In genomic region chrX:117510453-117510852, GRCh38 we compare ENCODE assay signal across 16 cellular contexts.
DNase-seq lines count a peak whose midpoint lies in the region; ATAC-seq, FAIRE-seq and TF ChIP-seq lines count a peak whose summit lies in the region.
"Had no signal": no experiment of that assay in that cellular context is flagged by ENCODE, and none has a peak within 500 bp of the region (broad histone marks: within the 10 kb centered on the region; RNA-seq: fewer than 3 reads in every experiment).

No MANE protein-coding gene starts in this region.

- intact Hi-C loops in spleen (cut with DNase I; ENCODE audit: low total_unique reads) = no loop called here
- intact Hi-C loops in sigmoid colon (cut with DNase I) = no loop called here

- H3K27me3 ChIP-seq in Loucy (ENCODE audit: insufficient read depth, low read length, poor library complexity, severe bottlenecking) (no peaks in the 10 kb centered on the region), astrocyte (ENCODE audit: insufficient read depth, low read length) (no peaks in the 10 kb centered on the region), spleen (replicated peaks in 1 of 7) (no peaks in the 10 kb centered on the region), sigmoid colon (no peaks in the 10 kb centered on the region)
- H3K27me3 ChIP-seq: heart right ventricle, left lung had no signal

- CTCF ChIA-PET in activated CD4-positive, alpha-beta T cell treated with anti-CD3 and anti-CD28 coated beads, Interleukin-2, amount 10 ng/mL, durations not matched to agents 7 days and 5 days (lab: Charles Lee) = no interaction called here

- H3K79me2 ChIP-seq in Loucy (ENCODE audit: insufficient read depth, low read length) = no peaks in the 10 kb centered on the region
- H3K79me2 ChIP-seq in astrocyte (ENCODE audit: insufficient read depth, low read length) = no peaks in the 10 kb centered on the region

- H3K27ac ChIP-seq in astrocyte (ENCODE audit: low read depth, low read length) (no peak overlapping the region), spleen (no peak overlapping the region), sigmoid colon (no peak overlapping the region)
- H3K27ac ChIP-seq: heart right ventricle, left lung had no signal

- no peaks in the 10 kb centered on the region for H3K4me1 ChIP-seq in Loucy (ENCODE audit: insufficient read depth, low read length, poor library complexity, severe bottlenecking)
- H3K4me1 ChIP-seq in astrocyte (ENCODE audit: insufficient read depth, low read length) = no peaks in the 10 kb centered on the region
- H3K4me1 ChIP-seq in spleen = no peaks in the 10 kb centered on the region
- H3K4me1 ChIP-seq in sigmoid colon = no peaks in the 10 kb centered on the region
- H3K4me1 ChIP-seq: heart right ventricle, left lung had no signal

- H3K36me3 ChIP-seq in Loucy (ENCODE audit: insufficient read depth, low read length) = no peaks in the 10 kb centered on the region
- no peaks in the 10 kb centered on the region for H3K36me3 ChIP-seq in astrocyte (ENCODE audit: insufficient read depth, low read length)
- no peaks in the 10 kb centered on the region for H3K36me3 ChIP-seq in spleen
- H3K36me3 ChIP-seq in sigmoid colon = no peaks in the 10 kb centered on the region
- H3K36me3 ChIP-seq: heart right ventricle, left lung had no signal

- H3F3A ChIP-seq in Loucy (ENCODE audit: low read depth) = no peaks in the 10 kb centered on the region

- H3K27ac Mint-ChIP-seq in astrocyte (ENCODE audit: unreplicated experiment) (no peak overlapping the region), nephron (peak overlapping the region in 1 of 3 experiments; percentile 3)
- H3K27ac Mint-ChIP-seq in activated CD4-positive, alpha-beta T cell treated with anti-CD3 and anti-CD28 coated beads, Interleukin-2, amount 10 ng/mL, durations not matched to agents 7 days and 5 days = no peak overlapping the region
- H3K27ac Mint-ChIP-seq: activated naive CD4-positive, alpha-beta T cell treated with anti-CD3 and anti-CD28 coated beads, Interleukin-2, amount 50 U/mL, for 72 hours; naive thymus-derived CD4-positive, alpha-beta T cell had no signal

- H2AFZ ChIP-seq in Loucy (ENCODE audit: low read length) (no peak overlapping the region), astrocyte (ENCODE audit: low read depth, low read length) (no peak overlapping the region)

- POLR2A ChIA-PET in activated CD4-positive, alpha-beta T cell treated with anti-CD3 and anti-CD28 coated beads, Interleukin-2, amount 10 ng/mL, durations not matched to agents 7 days and 5 days (lab: Charles Lee) = no interaction called here

- no peak for DNase-seq in GM13977 (ENCODE audit: low spot score)
- no peak for DNase-seq in astrocyte (ENCODE audit: low read depth)
- no peak for DNase-seq in spleen
- DNase-seq in sigmoid colon = no peak
- DNase-seq in activated CD4-positive, alpha-beta T cell treated with anti-CD3 and anti-CD28 coated beads, Interleukin-2, amount 10 ng/mL, durations not matched to agents 7 days and 5 days = no peak
- DNase-seq: activated CD4-positive, CD25-positive, alpha-beta regulatory T cell; activated CD8-positive, alpha-beta memory T cell treated with anti-CD3 and anti-CD28 coated beads, Interleukin-2, amount 50 U/mL, for 48 hours; heart right ventricle; left lung; naive thymus-derived CD4-positive, alpha-beta T cell; NCI-H1436 had no signal

- H3K4me2 ChIP-seq in Loucy (ENCODE audit: low read depth, low read length, poor library complexity, severe bottlenecking) = no peak overlapping the region
- H3K4me2 ChIP-seq in astrocyte (ENCODE audit: low read length) = no peak overlapping the region

- no peaks in the 10 kb centered on the region for H3K9me3 ChIP-seq in Loucy (ENCODE audit: insufficient read depth, low read depth, low read length)
- no peaks in the 10 kb centered on the region for H3K9me3 ChIP-seq in astrocyte (ENCODE audit: insufficient read depth, low read depth, low read length)
- no peaks in the 10 kb centered on the region for H3K9me3 ChIP-seq in spleen
- no peaks in the 10 kb centered on the region for H3K9me3 ChIP-seq in sigmoid colon
- H3K9me3 ChIP-seq: heart right ventricle, left lung had no signal

- peak; percentile 26 for FAIRE-seq in astrocyte (lab: Jason Lieb, UNC)

- no peaks in the 10 kb centered on the region for H3K4me1 Mint-ChIP-seq in astrocyte (ENCODE audit: low read depth, unreplicated experiment)
- H3K4me1 Mint-ChIP-seq in nephron = peaks cover 3% of the 10 kb centered on the region
- H3K4me1 Mint-ChIP-seq in activated CD4-positive, alpha-beta T cell treated with anti-CD3 and anti-CD28 coated beads, Interleukin-2, amount 10 ng/mL, durations not matched to agents 7 days and 5 days = no peaks in the 10 kb centered on the region
- H3K4me1 Mint-ChIP-seq: central memory CD8-positive, alpha-beta T cell; naive thymus-derived CD4-positive, alpha-beta T cell had no signal

- ATAC-seq in HG03521 (IDR thresholded peaks at IDR 0.05; ENCODE audit: unreplicated experiment) = no peak
- ATAC-seq: activated naive CD4-positive, alpha-beta T cell treated with anti-CD3 and anti-CD28 coated beads, Interleukin-2, amount 50 U/mL, for 72 hours; heart right ventricle; left lung; naive thymus-derived CD4-positive, alpha-beta T cell had no signal

- H3K9me2 ChIP-seq in Loucy (replicated peaks; ENCODE audit: low read depth, low read length) = no peaks in the 10 kb centered on the region

- H3K36me3 Mint-ChIP-seq in astrocyte (ENCODE audit: low read depth, unreplicated experiment) (no peaks in the 10 kb centered on the region), nephron (ENCODE audit: low read depth) (no peaks in the 10 kb centered on the region)
- no peaks in the 10 kb centered on the region for H3K36me3 Mint-ChIP-seq in activated CD4-positive, alpha-beta T cell treated with anti-CD3 and anti-CD28 coated beads, Interleukin-2, amount 10 ng/mL, durations not matched to agents 7 days and 5 days (ENCODE audit: low read depth)
- H3K36me3 Mint-ChIP-seq: activated naive CD4-positive, alpha-beta T cell treated with anti-CD3 and anti-CD28 coated beads, Interleukin-2, amount 50 U/mL, for 72 hours; naive thymus-derived CD4-positive, alpha-beta T cell had no signal

- H3K4me3 ChIP-seq in Loucy (ENCODE audit: low read length, poor library complexity, severe bottlenecking) = no peak overlapping the region
- H3K4me3 ChIP-seq in astrocyte (ENCODE audit: insufficient read depth, low read depth, low read length) = no peak overlapping the region
- H3K4me3 ChIP-seq in spleen = no peak overlapping the region
- H3K4me3 ChIP-seq in sigmoid colon = no peak overlapping the region
- H3K4me3 ChIP-seq: heart right ventricle, left lung had no signal

- no peaks in the 10 kb centered on the region for H3K9me3 Mint-ChIP-seq in astrocyte (ENCODE audit: unreplicated experiment)
- no peaks in the 10 kb centered on the region for H3K9me3 Mint-ChIP-seq in nephron
- H3K9me3 Mint-ChIP-seq in activated CD4-positive, alpha-beta T cell treated with anti-CD3 and anti-CD28 coated beads, Interleukin-2, amount 10 ng/mL, durations not matched to agents 7 days and 5 days = no peaks in the 10 kb centered on the region
- H3K9me3 Mint-ChIP-seq: activated naive CD4-positive, alpha-beta T cell treated with anti-CD3 and anti-CD28 coated beads, Interleukin-2, amount 50 U/mL, for 72 hours; central memory CD8-positive, alpha-beta T cell had no signal

- peak; percentile 34 for TF ChIP-seq CTCF in GM13977 (IDR thresholded peaks at IDR 0.05; ENCODE audit: extremely low read depth, insufficient read depth, missing control alignments)
- TF ChIP-seq CTCF in Loucy (conservative IDR thresholded peaks at IDR 0.05; ENCODE audit: low read length) = peak; percentile 39
- TF ChIP-seq CTCF in astrocyte (IDR thresholded peaks at IDR 0.05; ENCODE audit: insufficient read depth, low read depth, low read length) = no peak
- peak; percentile 38 to 46 (median 43) for TF ChIP-seq CTCF in nephron (IDR thresholded peaks at IDR 0.05; ENCODE audit: unreplicated experiment in 3 of 3)
- no peak for TF ChIP-seq CTCF in spleen (IDR thresholded peaks at IDR 0.05 in 8 of 11, conservative IDR thresholded peaks at IDR 0.05 in 3 of 11)
- no peak for TF ChIP-seq CTCF in sigmoid colon (IDR thresholded peaks at IDR 0.05)

- H3K4me3 Mint-ChIP-seq in astrocyte (ENCODE audit: unreplicated experiment) (no peak overlapping the region), nephron (no peak overlapping the region)
- no peak overlapping the region for H3K4me3 Mint-ChIP-seq in activated CD4-positive, alpha-beta T cell treated with anti-CD3 and anti-CD28 coated beads, Interleukin-2, amount 10 ng/mL, durations not matched to agents 7 days and 5 days
- H3K4me3 Mint-ChIP-seq: central memory CD8-positive, alpha-beta T cell; naive thymus-derived CD4-positive, alpha-beta T cell had no signal

- TF ChIP-seq EP300 in sigmoid colon (IDR thresholded peaks at IDR 0.05) = no peak

- no peaks in the 10 kb centered on the region for H3K27me3 Mint-ChIP-seq in astrocyte (ENCODE audit: low read depth, unreplicated experiment)
- H3K27me3 Mint-ChIP-seq in nephron (ENCODE audit: low read depth) = no peaks in the 10 kb centered on the region
- no peaks in the 10 kb centered on the region for H3K27me3 Mint-ChIP-seq in activated CD4-positive, alpha-beta T cell treated with anti-CD3 and anti-CD28 coated beads, Interleukin-2, amount 10 ng/mL, durations not matched to agents 7 days and 5 days
- H3K27me3 Mint-ChIP-seq: central memory CD8-positive, alpha-beta T cell; naive thymus-derived CD4-positive, alpha-beta T cell had no signal

- in situ Hi-C loops in GM13977 (cut with MboI; ENCODE audit: low pct_unique_long_range_greater_than_20kb, low sequenced_read_pairs, unreplicated experiment) = no loop called here

- H4K20me1 ChIP-seq in Loucy (ENCODE audit: insufficient read depth, low read length, poor library complexity, severe bottlenecking) (no peaks in the 10 kb centered on the region), astrocyte (ENCODE audit: insufficient read depth, low read length) (no peaks in the 10 kb centered on the region)

- H3K9ac ChIP-seq in Loucy (ENCODE audit: low read depth, low read length, poor library complexity, severe bottlenecking) (no peak overlapping the region), astrocyte (ENCODE audit: low read length) (no peak overlapping the region)

- WGBS in spleen, 5 donors = 21 to 51% (median 28%) methylated on average over 3 of the region's 3 CpGs
- 26 to 37% methylated on average over 3 of the region's 3 CpGs for WGBS in sigmoid colon, 2 donors

- no peak for TF ChIP-seq POLR2A in spleen (IDR thresholded peaks at IDR 0.05)
- no peak for TF ChIP-seq POLR2A in sigmoid colon (IDR thresholded peaks at IDR 0.05)

Comparison
In these comparisons a context has a peak if more than half of its experiments do, and no peak if none do; other contexts are left out.
1. CTCF ChIP-seq: peak in GM13977 (single experiment), Loucy (single experiment) and nephron (3 of 3); none in astrocyte (single experiment), spleen (0 of 11) and sigmoid colon (0 of 4).